In the genomic region with DNA sequence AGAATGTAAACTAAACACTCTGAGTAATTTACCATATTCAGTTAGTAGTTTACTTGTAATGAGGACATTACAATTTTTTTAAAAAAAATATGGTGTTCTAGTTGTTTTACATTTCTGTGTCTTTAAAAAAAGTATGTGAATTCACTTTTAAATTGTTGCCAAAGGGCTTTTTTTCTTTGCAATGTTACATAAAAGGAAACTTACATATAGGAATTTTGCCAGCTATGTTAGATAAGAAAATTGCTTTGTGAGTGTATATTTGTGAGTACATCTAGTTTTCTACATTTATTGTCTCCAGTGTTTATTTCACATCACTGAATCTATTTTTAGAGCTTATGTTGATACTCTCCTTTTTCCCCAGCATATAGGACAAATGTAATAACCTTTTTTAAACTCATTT, we compare ENCODE assay signal across 9 cellular contexts.
"Had no signal": no experiment of that assay in that cellular context is flagged by ENCODE, and none has a peak within 500 bp of the region (broad histone marks: within the 10 kb centered on the region; RNA-seq: fewer than 3 reads in every experiment).

No MANE protein-coding gene starts in this region.

- H3K4me3 Mint-ChIP-seq: HFFc6 had no signal

- H3K4me3 ChIP-seq: GM23248, HAP-1, K562 had no signal

- FAIRE-seq: HTR-8/SVneo, K562 had no signal

- ATAC-seq: HCT116, K562 had no signal

- H3K27ac Mint-ChIP-seq: HFFc6 had no signal

- H3K9me3 Mint-ChIP-seq: HFFc6 had no signal

- DNase-seq: GM23248, GOT3, H7, HFFc6, IMR-90 had no signal
